ENCODE assay signal across 3 cellular contexts in the genomic region with DNA sequence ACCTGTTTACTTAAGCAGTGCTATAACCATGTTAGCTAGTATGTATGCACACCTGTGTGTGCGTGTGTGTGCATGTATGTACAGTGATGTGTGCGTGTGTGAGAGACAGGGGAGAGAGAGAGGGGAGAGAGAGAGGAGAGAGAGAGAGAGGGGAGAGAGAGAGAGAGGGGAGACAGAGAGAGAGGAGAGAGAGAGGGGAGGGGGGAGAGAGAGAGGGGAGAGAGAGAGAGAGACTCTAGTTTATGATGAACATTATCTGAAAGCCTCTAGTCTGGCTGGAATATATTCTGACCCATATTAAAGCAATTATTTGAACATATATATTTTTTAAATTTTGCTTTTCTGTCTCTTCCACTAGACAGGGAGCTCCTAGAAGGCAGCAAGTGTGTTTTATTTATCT.
A peak's percentile ranks its signal among the peaks of the same experiment; 100 is the strongest.
TF ChIP-seq lines count a peak whose summit lies in the region.

No MANE protein-coding gene starts in this region.

TF ChIP-seq in HEK293, 187 proteins besides CTCF, POLR2A, EP300 and RAD21:
- TF ChIP-seq ZNF404 (tag by site-specific recombination; IDR thresholded peaks at IDR 0.05) (no peak), IKZF3 (tag by site-specific recombination; IDR thresholded peaks at IDR 0.05) (no peak), ZNF596 (tag by site-specific recombination; IDR thresholded peaks at IDR 0.05) (peak; percentile 65; the same call in 1 of the 2 replicates), ZNF747 (tag by site-specific recombination; IDR thresholded peaks at IDR 0.05) (no peak)
- TF ChIP-seq, protein P1, sequence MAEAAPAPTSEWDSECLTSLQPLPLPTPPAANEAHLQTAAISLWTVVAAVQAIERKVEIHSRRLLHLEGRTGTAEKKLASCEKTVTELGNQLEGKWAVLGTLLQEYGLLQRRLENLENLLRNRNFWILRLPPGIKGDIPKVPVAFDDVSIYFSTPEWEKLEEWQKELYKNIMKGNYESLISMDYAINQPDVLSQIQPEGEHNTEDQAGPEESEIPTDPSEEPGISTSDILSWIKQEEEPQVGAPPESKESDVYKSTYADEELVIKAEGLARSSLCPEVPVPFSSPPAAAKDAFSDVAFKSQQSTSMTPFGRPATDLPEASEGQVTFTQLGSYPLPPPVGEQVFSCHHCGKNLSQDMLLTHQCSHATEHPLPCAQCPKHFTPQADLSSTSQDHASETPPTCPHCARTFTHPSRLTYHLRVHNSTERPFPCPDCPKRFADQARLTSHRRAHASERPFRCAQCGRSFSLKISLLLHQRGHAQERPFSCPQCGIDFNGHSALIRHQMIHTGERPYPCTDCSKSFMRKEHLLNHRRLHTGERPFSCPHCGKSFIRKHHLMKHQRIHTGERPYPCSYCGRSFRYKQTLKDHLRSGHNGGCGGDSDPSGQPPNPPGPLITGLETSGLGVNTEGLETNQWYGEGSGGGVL (tag by site-specific recombination; IDR thresholded peaks at IDR 0.05), result peak; percentile 46; the same call in 1 of the 2 replicates

TF ChIP-seq in H1, 55 proteins besides CTCF, POLR2A, EP300 and RAD21:
- TF ChIP-seq SP4 (IDR thresholded peaks at IDR 0.05; ENCODE audit: low read length), result no peak
- no peak for TF ChIP-seq JUN (IDR thresholded peaks at IDR 0.05; ENCODE audit: low read depth, low read length)
- TF ChIP-seq ATF2 (IDR thresholded peaks at IDR 0.05; ENCODE audit: low read length), result no peak
- no peak for TF ChIP-seq RXRA (IDR thresholded peaks at IDR 0.05; ENCODE audit: insufficient read depth, low read depth, low read length)

TF ChIP-seq in HepG2, 621 proteins besides CTCF, POLR2A, EP300 and RAD21 (continued from another document):
- peak; percentile 76 for TF ChIP-seq HNRNPK (IDR thresholded peaks at IDR 0.05; ENCODE audit: low read depth, low read length, poor library complexity, severe bottlenecking)
